ENCODE assay signal across 8 cellular contexts in genomic region chr14:103628684-103629502, GRCh38.
A peak's percentile ranks its signal among the peaks of the same experiment; 100 is the strongest.
DNase-seq lines count a peak whose midpoint lies in the region; ATAC-seq and TF ChIP-seq lines count a peak whose summit lies in the region.

TSS of gene KLC1 (plus strand) at chr14:103629211. CDS start at chr14:103654565, 25,354 bp downstream.

- in situ Hi-C loops in T47D (cut with HindIII; ENCODE audit: low pct_unique_long_range_greater_than_20kb, low sequenced_read_pairs): no loop called here

- DNase-seq in GM12864 (ENCODE audit: low read depth): no peak
- peak; percentile 62 for DNase-seq in HCEC 1CT
- peak; percentile 77 for DNase-seq in NB4 (ENCODE audit: low read depth)
- DNase-seq in WERI-Rb-1: peak; percentile 79
- DNase-seq in T47D (ENCODE audit: low read depth in 1 of 2, low spot score in 1 of 2): peak; percentile 78 to 82
- DNase-seq in iPS-NIHi11 (ENCODE audit: low spot score): peak; percentile 94

- no peak for ATAC-seq in GM18519 (IDR thresholded peaks at IDR 0.05; ENCODE audit: low FRiP score, unreplicated experiment)

- peaks cover 12% of the 10 kb centered on the region for H3K36me3 ChIP-seq in WERI-Rb-1

- H3K27ac ChIP-seq in WERI-Rb-1 (peak within 1 kb of the TSS; percentile 92), skin epidermis (peak within 1 kb of the TSS; percentile 90 to 100 (median 98))

- TF ChIP-seq CTCF in GM12864 (IDR thresholded peaks at IDR 0.05; ENCODE audit: low read depth, low read length, missing control alignments): no peak
- TF ChIP-seq CTCF in NB4 (IDR thresholded peaks at IDR 0.05; ENCODE audit: low read depth, low read length): no peak
- 0 out of 2 replicates have a peak, but pooled peaks have one; percentile 3 for TF ChIP-seq CTCF in WERI-Rb-1 (IDR thresholded peaks at IDR 0.05; ENCODE audit: low read depth, low read length)

- H3K27me3 ChIP-seq in WERI-Rb-1 (ENCODE audit: insufficient read depth, low read depth, severe bottlenecking): no peaks in the 10 kb centered on the region

- peak; percentile 77 for TF ChIP-seq POLR2A in NB4 (IDR thresholded peaks at IDR 0.05; ENCODE audit: extremely low read depth, insufficient read length)

- H3K4me3 ChIP-seq in GM12864 (ENCODE audit: low read depth, low read length) (peak within 1 kb of the TSS; percentile 96), NB4 (ENCODE audit: low read depth, low read length) (peak within 1 kb of the TSS; percentile 80), WERI-Rb-1 (ENCODE audit: low read depth, low read length) (peak within 1 kb of the TSS; percentile 84), skin epidermis (peak within 1 kb of the TSS; percentile 60 to 100 (median 93))

- peaks cover 2% of the 10 kb centered on the region for H3K9me3 ChIP-seq in WERI-Rb-1 (ENCODE audit: severe bottlenecking)
